In the genomic region with DNA sequence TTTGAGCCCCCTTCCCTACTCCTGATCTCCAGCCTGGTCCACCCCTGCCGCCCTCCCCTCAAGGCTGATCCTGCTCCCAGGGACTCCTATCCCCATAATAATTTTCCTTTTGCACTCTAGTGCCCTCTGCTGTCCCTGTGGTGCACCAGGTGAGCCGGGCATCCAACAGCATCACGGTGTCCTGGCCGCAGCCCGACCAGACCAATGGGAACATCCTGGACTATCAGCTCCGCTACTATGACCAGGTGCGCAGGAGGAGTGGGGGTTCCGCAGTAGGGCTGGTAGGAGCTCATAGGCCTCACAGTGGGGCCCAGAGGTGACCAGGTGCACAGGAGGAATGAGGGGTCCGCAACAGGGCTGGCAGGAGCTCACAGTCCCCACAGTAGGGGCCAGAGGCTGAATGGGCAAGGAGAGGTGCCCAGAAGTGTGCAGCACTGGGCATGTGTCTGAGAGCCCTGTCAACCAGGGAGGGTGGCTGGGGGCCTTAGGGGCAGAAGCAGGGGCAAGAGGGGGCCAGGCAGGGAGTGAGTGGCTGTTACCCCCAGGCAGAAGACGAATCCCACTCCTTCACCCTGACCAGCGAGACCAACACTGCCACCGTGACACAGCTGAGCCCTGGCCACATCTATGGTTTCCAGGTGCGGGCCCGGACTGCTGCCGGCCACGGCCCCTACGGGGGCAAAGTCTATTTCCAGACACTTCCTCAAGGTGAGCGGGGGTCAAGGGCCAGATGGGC, we compare ENCODE assay signal across 8 cellular contexts. TPM values are rescaled to one million over a fixed set of nuclear protein-coding genes. Genes with fewer than 3 reads are reported as not detected.
DNase-seq lines count a peak whose midpoint lies in the region; ATAC-seq and TF ChIP-seq lines count a peak whose summit lies in the region.

No MANE protein-coding gene starts in this region.

- H3K4me2 ChIP-seq in OCI-LY1 (ENCODE audit: low read length) (no peak overlapping the region), neuronal stem cell (ENCODE audit: insufficient read depth, low read length, poor library complexity, severe bottlenecking) (no peak overlapping the region)

- H2BK12ac ChIP-seq in neuronal stem cell (ENCODE audit: low read length): no peak overlapping the region

- no peaks in the 10 kb centered on the region for H3F3A ChIP-seq in OCI-LY1 (ENCODE audit: insufficient read depth, low read length)

- TF ChIP-seq CTCF in OCI-LY1 (IDR thresholded peaks at IDR 0.05; ENCODE audit: low read length) (peak; percentile 79), endodermal cell (conservative IDR thresholded peaks at IDR 0.05) (peak; percentile 82)

- peak overlapping the region; percentile 33 for H3K18ac ChIP-seq in neuronal stem cell (ENCODE audit: low read length)

- DNase-seq in activated naive CD4-positive, alpha-beta T cell treated with anti-CD3 and anti-CD28 coated beads, Interleukin-2, amount 50 U/mL, for 72 hours (ENCODE audit: low spot score in 2 of 2): no peak
- no peak for DNase-seq in activated naive CD4-positive, alpha-beta T cell treated with Interleukin-2 at 50 U/mL for 16 hours
- DNase-seq in endodermal cell: peak; percentile 92
- peak; percentile 11 for DNase-seq in neuronal stem cell (ENCODE audit: low spot score)
- no peak for DNase-seq in NCI-H510A treated with DMSO at 0.1 percent for 48 hours (lab: John Stamatoyannopoulos, UW)
- DNase-seq in SIG-M5 treated with dmso at 0.1 percent for 504 hours (lab: John Stamatoyannopoulos, UW; ENCODE audit: unreplicated experiment): no peak
- DNase-seq in stimulated activated CD4-positive, alpha-beta T cell treated with anti-CD3 and anti-CD28 coated beads, Interleukin-12 subunit alpha, Interleukin-12 subunit beta, amount 100 ng/mL, for 4 hours: no peak

- no peaks in the 10 kb centered on the region for H3K27me3 Mint-ChIP-seq in endodermal cell (ENCODE audit: insufficient read depth)

- no peak overlapping the region for H3K4me3 Mint-ChIP-seq in endodermal cell

- 78 to 79% methylated on average over 7 to 18 of the region's 18 CpGs for WGBS in endodermal cell (ENCODE audit: insufficient coverage in 1 of 2, insufficient read length in 1 of 2), 2 experiments
- WGBS in neuronal stem cell (ENCODE audit: extremely low coverage in 2 of 2, insufficient read length in 2 of 2, insufficient replicate concordance in 1 of 2), 2 donors: no CpG with 5 or more reads among the region's 18 CpGs

- H2AFZ ChIP-seq in OCI-LY1 (ENCODE audit: low read length): no peak overlapping the region
- no peak overlapping the region for H2AFZ ChIP-seq in neuronal stem cell (ENCODE audit: low read length)

- H3K9me2 ChIP-seq in OCI-LY1 (ENCODE audit: low read depth, low read length): no peaks in the 10 kb centered on the region

- no peak overlapping the region for H4K91ac ChIP-seq in neuronal stem cell (ENCODE audit: low read depth, low read length, poor library complexity)

- H3K9me3 ChIP-seq in OCI-LY1 (ENCODE audit: low read length): no peaks in the 10 kb centered on the region
- no peaks in the 10 kb centered on the region for H3K9me3 ChIP-seq in endodermal cell (ENCODE audit: control insufficient read depth, low read length)
- H3K9me3 ChIP-seq in neuronal stem cell (replicated peaks in 1 of 2; ENCODE audit: control insufficient read depth in 2 of 2, insufficient read depth in 1 of 2, low read depth in 1 of 2, low read length in 2 of 2): no peaks in the 10 kb centered on the region

- peaks cover 5% of the 10 kb centered on the region for H3K27me3 ChIP-seq in OCI-LY1 (ENCODE audit: insufficient read depth, low read length)
- no peaks in the 10 kb centered on the region for H3K27me3 ChIP-seq in endodermal cell (ENCODE audit: control insufficient read depth, insufficient read depth, low read length, poor library complexity, severe bottlenecking)
- H3K27me3 ChIP-seq in neuronal stem cell (ENCODE audit: control insufficient read depth in 3 of 3, insufficient read depth in 3 of 3, low read depth in 1 of 3, low read length in 3 of 3): no peaks in the 10 kb centered on the region

- peak overlapping the region; percentile 15 for H3K14ac ChIP-seq in neuronal stem cell (ENCODE audit: low read length)

- H3K4ac ChIP-seq in neuronal stem cell (ENCODE audit: low read length): no peak overlapping the region

- no peaks in the 10 kb centered on the region for H3K9me3 Mint-ChIP-seq in activated naive CD4-positive, alpha-beta T cell treated with anti-CD3 and anti-CD28 coated beads, Interleukin-2, amount 50 U/mL, for 72 hours
- H3K9me3 Mint-ChIP-seq in endodermal cell: no peaks in the 10 kb centered on the region

- H3K4me3 ChIP-seq in OCI-LY1 (ENCODE audit: low read depth, low read length, poor library complexity, severe bottlenecking) (no peak overlapping the region), endodermal cell (ENCODE audit: low read length) (no peak overlapping the region), neuronal stem cell (ENCODE audit: low read length in 2 of 2) (no peak overlapping the region)

- H3K23ac ChIP-seq in neuronal stem cell (ENCODE audit: low read depth, low read length, poor library complexity): no peak overlapping the region

- peak overlapping the region; percentile 47 to 88 for H3K27ac Mint-ChIP-seq in activated naive CD4-positive, alpha-beta T cell treated with anti-CD3 and anti-CD28 coated beads, Interleukin-2, amount 50 U/mL, for 72 hours
- no peak overlapping the region for H3K27ac Mint-ChIP-seq in endodermal cell

- H2BK120ac ChIP-seq in neuronal stem cell (ENCODE audit: low read depth, low read length): no peak overlapping the region

- H3K79me1 ChIP-seq in neuronal stem cell (ENCODE audit: low read depth, low read length): peaks cover 2% of the 10 kb centered on the region

- H3K36me3 ChIP-seq in OCI-LY1 (ENCODE audit: insufficient read depth, low read length): no peaks in the 10 kb centered on the region
- peaks cover 31% of the 10 kb centered on the region for H3K36me3 ChIP-seq in endodermal cell (ENCODE audit: control insufficient read depth, insufficient read depth, low read length)
- H3K36me3 ChIP-seq in neuronal stem cell (replicated peaks in 1 of 2; ENCODE audit: control insufficient read depth in 2 of 2, insufficient read depth in 2 of 2, low read length in 2 of 2): no peaks in the 10 kb centered on the region

- peak; percentile 52 to 57 for ATAC-seq in activated naive CD4-positive, alpha-beta T cell treated with anti-CD3 and anti-CD28 coated beads, Interleukin-2, amount 50 U/mL, for 72 hours

- peak overlapping the region; percentile 88 for H2AK5ac ChIP-seq in neuronal stem cell (ENCODE audit: low read depth, low read length)

- H2BK15ac ChIP-seq in neuronal stem cell (ENCODE audit: low read length): no peak overlapping the region

- H3K36me3 Mint-ChIP-seq in activated naive CD4-positive, alpha-beta T cell treated with anti-CD3 and anti-CD28 coated beads, Interleukin-2, amount 50 U/mL, for 72 hours: no peaks in the 10 kb centered on the region
- peaks cover 50% of the 10 kb centered on the region for H3K36me3 Mint-ChIP-seq in endodermal cell (ENCODE audit: low read depth)

- peaks cover 10% of the 10 kb centered on the region for H3K4me1 Mint-ChIP-seq in endodermal cell

- H3K9ac ChIP-seq in OCI-LY1 (ENCODE audit: low read length) (no peak overlapping the region), endodermal cell (ENCODE audit: extremely low read depth, low read length, poor library complexity, severe bottlenecking) (no peak overlapping the region), neuronal stem cell (ENCODE audit: low read depth, low read length, poor library complexity) (peak overlapping the region; percentile 30)

- H2BK5ac ChIP-seq in neuronal stem cell (ENCODE audit: low read length): no peak overlapping the region

- no peaks in the 10 kb centered on the region for H4K20me1 ChIP-seq in OCI-LY1 (ENCODE audit: insufficient read depth, low read length)

- H3K27ac ChIP-seq in OCI-LY1 (ENCODE audit: low read depth, low read length, poor library complexity, severe bottlenecking) (no peak overlapping the region), endodermal cell (ENCODE audit: low read depth, low read length) (no peak overlapping the region), neuronal stem cell (replicated peaks; ENCODE audit: low read length) (no peak overlapping the region)

- H3K4me1 ChIP-seq in OCI-LY1 (ENCODE audit: insufficient read depth, low read length, severe bottlenecking): no peaks in the 10 kb centered on the region
- H3K4me1 ChIP-seq in endodermal cell (ENCODE audit: control insufficient read depth, insufficient read depth, low read length): no peaks in the 10 kb centered on the region
- H3K4me1 ChIP-seq in neuronal stem cell (ENCODE audit: control insufficient read depth in 2 of 2, insufficient read depth in 1 of 2, low read depth in 1 of 2, low read length in 2 of 2): no peaks in the 10 kb centered on the region

- no peaks in the 10 kb centered on the region for H3K79me2 ChIP-seq in OCI-LY1 (ENCODE audit: insufficient read depth, low read length)

- no peak overlapping the region for H4K8ac ChIP-seq in neuronal stem cell (ENCODE audit: low read depth, low read length)

RNA-seq across cellular contexts. Expression of a gene that starts 11.7 kb away (rescaled TPM):
- 10 to 100 TPM; 16.0 to 32.8 TPM for total RNA-seq in activated naive CD4-positive, alpha-beta T cell treated with anti-CD3 and anti-CD28 coated beads, Interleukin-2, amount 50 U/mL, for 72 hours
- total RNA-seq in endodermal cell: 10 to 100 TPM; 33.2 to 36.9 TPM
- 16.0 TPM for polyA plus RNA-seq in endodermal cell (2013, experiment 1 of 2)
- polyA plus RNA-seq in endodermal cell (2013, experiment 2 of 2): 14.1 TPM
- polyA plus RNA-seq in neuronal stem cell (2013, experiment 1 of 2): 9.7 TPM
- polyA plus RNA-seq in neuronal stem cell (2013, experiment 2 of 2): 8.5 TPM

RNA-seq across cellular contexts. Expression of a gene that starts 19.0 kb away (rescaled TPM):
- total RNA-seq in activated naive CD4-positive, alpha-beta T cell treated with anti-CD3 and anti-CD28 coated beads, Interleukin-2, amount 50 U/mL, for 72 hours: under 1 TPM in 1 of 2 donors, not detected in 1; 0.09 TPM
- total RNA-seq in endodermal cell: 1 to 10 TPM; 2.7 to 4.1 TPM
- 0.28 TPM for polyA plus RNA-seq in endodermal cell (2013, experiment 1 of 2)
- polyA plus RNA-seq in endodermal cell (2013, experiment 2 of 2): 0.50 TPM
- 0.04 TPM for polyA plus RNA-seq in neuronal stem cell (2013, experiment 1 of 2)
- 0.06 TPM for polyA plus RNA-seq in neuronal stem cell (2013, experiment 2 of 2)

Comparison
In these comparisons a context has a peak if more than half of its experiments do, and no peak if none do; other contexts are left out.
1. DNase-seq: peak in endodermal cell (single experiment) and neuronal stem cell (single experiment); none in activated naive CD4-positive, alpha-beta T cell treated with anti-CD3 and anti-CD28 coated beads, Interleukin-2, amount 50 U/mL, for 72 hours (0 of 2), activated naive CD4-positive, alpha-beta T cell treated with Interleukin-2 at 50 U/mL for 16 hours (single experiment), NCI-H510A treated with DMSO at 0.1 percent for 48 hours (single experiment), SIG-M5 treated with dmso at 0.1 percent for 504 hours (single experiment) and stimulated activated CD4-positive, alpha-beta T cell treated with anti-CD3 and anti-CD28 coated beads, Interleukin-12 subunit alpha, Interleukin-12 subunit beta, amount 100 ng/mL, for 4 hours (single experiment).